ENCODE assay signal across 21 cellular contexts in the genomic region with DNA sequence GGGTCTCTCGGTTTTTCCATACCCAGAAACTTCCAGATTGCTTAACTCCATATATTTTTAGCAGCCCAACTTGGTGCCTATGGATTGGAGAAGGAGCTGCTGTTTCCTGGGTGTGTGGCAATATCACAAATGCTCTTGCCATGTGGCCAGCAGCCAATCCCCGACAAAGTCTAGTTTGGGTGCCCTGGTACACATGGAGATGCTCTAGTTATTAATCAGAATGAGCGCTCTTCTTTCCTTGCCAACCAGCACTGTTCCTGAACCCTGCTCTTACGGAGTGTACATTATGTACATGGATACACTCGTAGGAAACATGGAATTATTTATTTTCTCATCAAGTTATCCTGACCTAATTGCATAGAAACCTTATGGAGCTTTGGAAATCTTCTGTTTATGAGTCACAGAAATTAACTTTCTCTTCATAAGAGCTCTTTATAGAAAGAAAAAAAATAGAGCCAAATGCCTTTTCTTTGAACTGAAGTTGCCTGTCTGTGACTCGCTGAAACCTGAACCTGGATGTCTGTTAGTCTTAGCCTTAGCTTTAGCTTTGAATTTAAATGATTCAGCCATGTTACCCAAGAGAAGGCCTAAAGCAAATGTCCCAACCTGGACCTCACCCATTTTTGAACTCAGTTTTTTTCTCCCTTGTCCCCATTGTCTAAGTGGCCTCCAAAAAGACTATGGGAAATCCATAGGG.
DNase-seq lines count a peak whose midpoint lies in the region; ATAC-seq and TF ChIP-seq lines count a peak whose summit lies in the region.
"Had no signal": no experiment of that assay in that cellular context is flagged by ENCODE, and none has a peak within 500 bp of the region (broad histone marks: within the 10 kb centered on the region; RNA-seq: fewer than 3 reads in every experiment).

No MANE protein-coding gene starts in this region.

- no peaks in the 10 kb centered on the region for H3K27me3 ChIP-seq in GM23248 (replicated peaks; ENCODE audit: insufficient read depth)
- no peaks in the 10 kb centered on the region for H3K27me3 ChIP-seq in mammary epithelial cell (ENCODE audit: insufficient read depth, low read length)
- no peaks in the 10 kb centered on the region for H3K27me3 ChIP-seq in gastroesophageal sphincter
- H3K27me3 ChIP-seq in sigmoid colon = no peaks in the 10 kb centered on the region
- no peaks in the 10 kb centered on the region for H3K27me3 ChIP-seq in H7 (ENCODE audit: control insufficient read depth, insufficient read depth, low read length)
- H3K27me3 ChIP-seq: cardiac muscle cell, neural progenitor cell, right atrium auricular region had no signal

- in situ Hi-C loops in GM23248 (cut with MboI) = no loop called here
- in situ Hi-C loops in mammary epithelial cell (cut with MboI; ENCODE audit: low sequenced_read_pairs in 2 of 2) = no loop called here
- in situ Hi-C loops in G401 (cut with HindIII; ENCODE audit: low sequenced_read_pairs) = no loop called here

- CTCF ChIA-PET in mammary epithelial cell (lab: Charles Lee; ENCODE audit: low non-redundant PET) = no interaction called here

- H3K79me2 ChIP-seq in GM23248 (ENCODE audit: insufficient read depth) = no peaks in the 10 kb centered on the region
- H3K79me2 ChIP-seq in mammary epithelial cell (ENCODE audit: insufficient read depth, low read length) = no peaks in the 10 kb centered on the region

- TF ChIP-seq CTCF in mammary epithelial cell (conservative IDR thresholded peaks at IDR 0.05 in 1 of 2, IDR thresholded peaks at IDR 0.05 in 1 of 2; ENCODE audit: extremely low read depth in 1 of 2, insufficient read depth in 1 of 2, low read depth in 1 of 2, low read length in 2 of 2) (no peak), gastroesophageal sphincter (IDR thresholded peaks at IDR 0.05) (no peak), sigmoid colon (IDR thresholded peaks at IDR 0.05) (no peak)

- peak; percentile 64 for DNase-seq in GM23248
- DNase-seq in mammary epithelial cell = peak; percentile 72
- DNase-seq in sigmoid colon = peak; percentile 88
- no peak for DNase-seq in H7
- no peak for DNase-seq in RPMI8226
- DNase-seq in NCI-H2029 (lab: John Stamatoyannopoulos, UW) = no peak
- no peak for DNase-seq in G401 (ENCODE audit: low spot score)
- DNase-seq: activated CD4-positive, alpha-beta memory T cell treated with anti-CD3 and anti-CD28 coated beads, Interleukin-2, amount 10 ng/mL, durations not matched to agents 7 days and 5 days; activated naive CD8-positive, alpha-beta T cell treated with anti-CD3 and anti-CD28 coated beads for 36 hours; activated T-cell treated with anti-CD3 and anti-CD28 coated beads, Interleukin-2, amount 50 U/mL, for 24 hours; AML-193; COR-L47; NCI-H1105 treated with DMSO at 0.1 percent for 48 hours; NCI-H69; T-helper 2 cell; WERI-Rb-1 had no signal

- no TSS peak for BruUV-seq in mammary epithelial cell (replicated peaks; lab: Mats Ljungman, UMichigan)

- no peaks in the 10 kb centered on the region for H3K9me2 ChIP-seq in GM23248 (ENCODE audit: insufficient read depth)

- H3K36me3 ChIP-seq in GM23248 (ENCODE audit: low read depth) = no peaks in the 10 kb centered on the region
- H3K36me3 ChIP-seq in mammary epithelial cell (ENCODE audit: insufficient read depth, low read length) = no peaks in the 10 kb centered on the region
- no peaks in the 10 kb centered on the region for H3K36me3 ChIP-seq in gastroesophageal sphincter
- H3K36me3 ChIP-seq in sigmoid colon = no peaks in the 10 kb centered on the region
- no peaks in the 10 kb centered on the region for H3K36me3 ChIP-seq in H7 (replicated peaks; ENCODE audit: control insufficient read depth, insufficient read depth, low read length)
- H3K36me3 ChIP-seq: cardiac muscle cell, neural progenitor cell, right atrium auricular region, WERI-Rb-1 had no signal

- H3K4me1 ChIP-seq in GM23248 (ENCODE audit: insufficient read depth) (peaks cover 8% of the 10 kb centered on the region), mammary epithelial cell (ENCODE audit: insufficient read depth, low read length) (peaks cover 4% of the 10 kb centered on the region), gastroesophageal sphincter (peaks cover 0 to 18% (median 0%) of the 10 kb centered on the region in 3 donors), sigmoid colon (peaks cover 0 to 19% (median 16%) of the 10 kb centered on the region in 4 donors)
- H3K4me1 ChIP-seq: neural progenitor cell, right atrium auricular region had no signal

- dilution Hi-C loops in mammary epithelial cell (cut with HindIII; ENCODE audit: low sequenced_read_pairs) = no loop called here

- H3F3A ChIP-seq in GM23248 (ENCODE audit: insufficient read depth) = 0 out of 2 replicates have a peak, but pooled peaks cover 7% of the 10 kb centered on the region

- peak overlapping the region; percentile 62 for H3K27ac ChIP-seq in GM23248
- peak overlapping the region; percentile 49 for H3K27ac ChIP-seq in mammary epithelial cell (ENCODE audit: insufficient read depth, low read depth, low read length)
- peak overlapping the region; percentile 52 to 69 (median 66) for H3K27ac ChIP-seq in gastroesophageal sphincter
- peak overlapping the region; percentile 59 to 70 (median 62) for H3K27ac ChIP-seq in sigmoid colon
- H3K27ac ChIP-seq: cardiac muscle cell, KMS-11, neural progenitor cell, right atrium auricular region, WERI-Rb-1 had no signal

- no peak for TF ChIP-seq POLR2A in gastroesophageal sphincter (IDR thresholded peaks at IDR 0.05)
- TF ChIP-seq POLR2A in sigmoid colon (IDR thresholded peaks at IDR 0.05) = no peak

- H3K9me3 ChIP-seq in GM23248 (ENCODE audit: low read depth) (no peaks in the 10 kb centered on the region), mammary epithelial cell (replicated peaks; ENCODE audit: insufficient read depth, low read length) (no peaks in the 10 kb centered on the region), gastroesophageal sphincter (no peaks in the 10 kb centered on the region), sigmoid colon (no peaks in the 10 kb centered on the region)
- H3K9me3 ChIP-seq: right atrium auricular region had no signal

- peak; percentile 86 for ATAC-seq in gastroesophageal sphincter

- WGBS in GM23248 (ENCODE audit: low coverage in 1 of 2, low lambda C conversion rate in 2 of 2, missing lambda C conversion rate in 2 of 2), 2 experiments = 26 to 28% methylated on average over 6 of the region's 6 CpGs
- 33% methylated on average over 6 of the region's 6 CpGs for WGBS in mammary epithelial cell (ENCODE audit: low coverage, missing lambda C conversion rate)
- 27 to 31% methylated on average over 3 to 5 of the region's 6 CpGs for WGBS in gastroesophageal sphincter (ENCODE audit: low coverage in 1 of 2), 2 donors
- 73 to 74% methylated on average over 6 of the region's 6 CpGs for WGBS in sigmoid colon, 2 donors

- TF ChIP-seq EP300 in gastroesophageal sphincter (IDR thresholded peaks at IDR 0.05) = no peak
- peak in 1 of 4 donors; percentile 43 for TF ChIP-seq EP300 in sigmoid colon (IDR thresholded peaks at IDR 0.05)

- H3K4me3 ChIP-seq in GM23248 (no peak overlapping the region), mammary epithelial cell (replicated peaks in 1 of 3; ENCODE audit: insufficient read depth in 1 of 3, low read depth in 2 of 3, low read length in 3 of 3) (no peak overlapping the region), gastroesophageal sphincter (no peak overlapping the region), sigmoid colon (no peak overlapping the region), H7 (ENCODE audit: insufficient read depth, low read depth, low read length) (no peak overlapping the region)
- H3K4me3 ChIP-seq: cardiac muscle cell, neural progenitor cell, right atrium auricular region had no signal

- H4K20me1 ChIP-seq in GM23248 (ENCODE audit: insufficient read depth) (no peaks in the 10 kb centered on the region), mammary epithelial cell (ENCODE audit: insufficient read depth, low read length) (no peaks in the 10 kb centered on the region)

- H3K4me2 ChIP-seq in GM23248 (ENCODE audit: unreplicated experiment) (no peak overlapping the region), mammary epithelial cell (ENCODE audit: insufficient read depth, low read depth, low read length) (peak overlapping the region; percentile 2)
- H3K4me2 ChIP-seq: KMS-11, neural progenitor cell had no signal

- intact Hi-C loops in mammary epithelial cell (cut with micrococcal nuclease) (no loop called here), sigmoid colon (cut with DNase I) (loop anchor here (5.0 kb wide), 1 partner anchor 65 kb away; a partner anchor contains a TSS)

- H2AFZ ChIP-seq in GM23248 (no peak overlapping the region), mammary epithelial cell (ENCODE audit: low read depth, low read length) (peak overlapping the region; percentile 31)
- H2AFZ ChIP-seq: neural progenitor cell had no signal

- no peak overlapping the region for H3K9ac ChIP-seq in GM23248
- no peak overlapping the region for H3K9ac ChIP-seq in mammary epithelial cell (ENCODE audit: insufficient read depth, low read length)
- H3K9ac ChIP-seq: KMS-11, neural progenitor cell had no signal

Comparison
In these comparisons a context has a peak if more than half of its experiments do, and no peak if none do; other contexts are left out.
1. DNase-seq: peak in GM23248 (single experiment), mammary epithelial cell (single experiment) and sigmoid colon (single experiment); none in H7 (single experiment), RPMI8226 (single experiment), NCI-H2029 (single experiment) and G401 (single experiment).
2. Peak in every context shown above with its lines, with median percentiles within 50 percentile points of each other: H3K27ac ChIP-seq.